1 cellular context compared by ENCODE assay signal in the genomic region with DNA sequence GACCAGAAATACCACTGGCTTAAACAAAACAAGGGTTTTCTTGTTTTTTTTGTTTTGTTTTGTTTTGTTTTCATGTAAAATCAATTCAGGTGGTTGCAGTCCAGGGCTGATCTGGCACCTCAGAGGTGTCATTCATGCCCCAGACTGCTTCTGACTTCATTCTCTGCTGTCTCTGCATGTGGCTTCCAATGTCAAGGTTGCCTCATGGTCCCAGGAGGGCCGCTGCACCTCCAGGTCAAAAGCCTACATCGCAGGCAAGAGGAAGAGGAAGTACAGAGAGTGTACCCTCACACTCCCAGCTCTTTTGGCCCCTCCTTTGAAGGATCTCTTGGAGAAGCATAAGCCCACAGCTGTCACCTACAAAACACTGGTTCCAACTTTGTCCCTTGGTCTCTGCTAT.
TF ChIP-seq lines count a peak whose summit lies in the region.

No MANE protein-coding gene starts in this region.

TF ChIP-seq in SK-N-SH treated with all-trans-retinoic acid at 6 μM for 48 hours, 23 proteins besides CTCF, POLR2A, EP300 and RAD21 (continued from another document):
- TF ChIP-seq, protein P1, sequence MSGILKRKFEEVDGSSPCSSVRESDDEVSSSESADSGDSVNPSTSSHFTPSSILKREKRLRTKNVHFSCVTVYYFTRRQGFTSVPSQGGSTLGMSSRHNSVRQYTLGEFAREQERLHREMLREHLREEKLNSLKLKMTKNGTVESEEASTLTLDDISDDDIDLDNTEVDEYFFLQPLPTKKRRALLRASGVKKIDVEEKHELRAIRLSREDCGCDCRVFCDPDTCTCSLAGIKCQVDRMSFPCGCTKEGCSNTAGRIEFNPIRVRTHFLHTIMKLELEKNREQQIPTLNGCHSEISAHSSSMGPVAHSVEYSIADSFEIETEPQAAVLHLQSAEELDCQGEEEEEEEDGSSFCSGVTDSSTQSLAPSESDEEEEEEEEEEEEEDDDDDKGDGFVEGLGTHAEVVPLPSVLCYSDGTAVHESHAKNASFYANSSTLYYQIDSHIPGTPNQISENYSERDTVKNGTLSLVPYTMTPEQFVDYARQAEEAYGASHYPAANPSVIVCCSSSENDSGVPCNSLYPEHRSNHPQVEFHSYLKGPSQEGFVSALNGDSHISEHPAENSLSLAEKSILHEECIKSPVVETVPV (CRISPR knock-in tag; IDR thresholded peaks at IDR 0.05): no peak
- no peak for TF ChIP-seq ZNF565 (CRISPR knock-in tag; conservative IDR thresholded peaks at IDR 0.05; ENCODE audit: low read depth)
